13 cellular contexts compared by ENCODE assay signal in genomic region chr3:15347104-15347736, GRCh38. TPM values are rescaled to one million over a fixed set of nuclear protein-coding genes. Genes with fewer than 3 reads are reported as not detected.
DNase-seq lines count a peak whose midpoint lies in the region; ATAC-seq and TF ChIP-seq lines count a peak whose summit lies in the region.
"Had no signal": no experiment of that assay in that cellular context is flagged by ENCODE, and none has a peak within 500 bp of the region (broad histone marks: within the 10 kb centered on the region; RNA-seq: fewer than 3 reads in every experiment).

No MANE protein-coding gene starts in this region.

- ATAC-seq in CD8-positive, alpha-beta T cell = peak; percentile 29
- ATAC-seq in HCT116 (peak; percentile 32; the same call in 1 of the 2 replicates), activated B cell treated with CpG ODN at 0.5 μM for 24 hours (ENCODE audit: low read depth) (no peak), naive B cell (ENCODE audit: low read depth in 2 of 2) (no peak)

- no peaks in the 10 kb centered on the region for H3K36me3 ChIP-seq in CD8-positive, alpha-beta T cell (ENCODE audit: insufficient read depth, low read length)
- H3K36me3 ChIP-seq in HCT116 (ENCODE audit: control insufficient read depth in 1 of 2, insufficient read depth in 2 of 2, low read length in 2 of 2) = no peaks in the 10 kb centered on the region
- H3K36me3 ChIP-seq: stomach had no signal

- no peak overlapping the region for H3K4me3 ChIP-seq in CD8-positive, alpha-beta T cell (ENCODE audit: low read depth, low read length)
- H3K4me3 ChIP-seq in HCT116 (replicated peaks in 1 of 2; ENCODE audit: low read depth in 1 of 2, low read length in 2 of 2) = no peak overlapping the region
- H3K4me3 ChIP-seq: stomach had no signal

- no peak for TF ChIP-seq CTCF in CD8-positive, alpha-beta T cell (IDR thresholded peaks at IDR 0.05)
- TF ChIP-seq CTCF in HCT116 (IDR thresholded peaks at IDR 0.05 in 2 of 3, conservative IDR thresholded peaks at IDR 0.05 in 1 of 3; ENCODE audit: borderline replicate concordance in 1 of 3, insufficient read depth in 1 of 3, low read depth in 2 of 3, low read length in 2 of 3) (no peak), activated B cell treated with CpG ODN at 0.5 μM for 24 hours (IDR thresholded peaks at IDR 0.05) (no peak)

- no peak for TF ChIP-seq POLR2A in HCT116 (IDR thresholded peaks at IDR 0.05; ENCODE audit: borderline replicate concordance, extremely low read depth, insufficient read depth, insufficient read length)

- H3K79me2 ChIP-seq in HCT116 (ENCODE audit: insufficient read depth, low read length) = no peaks in the 10 kb centered on the region

- POLR2A ChIA-PET in CD8-positive, alpha-beta T cell (lab: Charles Lee) = no interaction called here
- POLR2A ChIA-PET in HCT116 (lab: Charles Lee) (no interaction called here), activated B cell treated with CpG ODN at 0.5 μM for 24 hours (lab: Charles Lee) (interaction anchor here (1.0 to 2.2 kb wide), 7 partner anchors 11 to 76 kb away, joined by 3 to 17 read pairs (median 4); partner anchors contain the start of gene SH3BP5)

- TF ChIP-seq RAD21 in HCT116 (IDR thresholded peaks at IDR 0.05; ENCODE audit: low read depth) = no peak

- RAD21 ChIA-PET in HCT116 (lab: Charles Lee; ENCODE audit: low non-redundant PET in 1 of 2, low total read pairs in 2 of 2, uncharacterized antibody in 2 of 2, unreplicated experiment in 2 of 2) = no interaction called here

- intact Hi-C loops in CD8-positive, alpha-beta T cell (cut with DNase I, micrococcal nuclease) = no loop called here
- intact Hi-C loops in HCT116 (cut with micrococcal nuclease) = no loop called here
- intact Hi-C loops in activated B cell treated with CpG ODN at 0.5 μM for 24 hours (cut with micrococcal nuclease) = no loop called here

- peaks cover 35% of the 10 kb centered on the region for H3K4me1 Mint-ChIP-seq in CD8-positive, alpha-beta T cell (ENCODE audit: low read depth)
- peaks cover 73% of the 10 kb centered on the region for H3K4me1 Mint-ChIP-seq in activated B cell treated with CpG ODN at 0.5 μM for 24 hours
- peaks cover 60 to 78% (median 71%) of the 10 kb centered on the region in 3 donors for H3K4me1 Mint-ChIP-seq in naive B cell

- no peaks in the 10 kb centered on the region for H3K36me3 Mint-ChIP-seq in CD8-positive, alpha-beta T cell
- H3K36me3 Mint-ChIP-seq in activated B cell treated with CpG ODN at 0.5 μM for 24 hours (ENCODE audit: low read depth) (peaks cover 1% of the 10 kb centered on the region), naive B cell (peaks cover 0 to 17% of the 10 kb centered on the region in 2 donors)

- H3K9ac ChIP-seq in HCT116 (ENCODE audit: low read length) = no peak overlapping the region

- no peaks in the 10 kb centered on the region for H3K27me3 ChIP-seq in CD8-positive, alpha-beta T cell (ENCODE audit: insufficient read depth, low read length)
- H3K27me3 ChIP-seq in HCT116 (ENCODE audit: insufficient read depth, low read length) = no peaks in the 10 kb centered on the region
- H3K27me3 ChIP-seq: stomach had no signal

- no peaks in the 10 kb centered on the region for H4K20me1 ChIP-seq in HCT116 (ENCODE audit: insufficient read depth)

- peak overlapping the region; percentile 73 for H3K27ac Mint-ChIP-seq in CD8-positive, alpha-beta T cell
- H3K27ac Mint-ChIP-seq in activated B cell treated with CpG ODN at 0.5 μM for 24 hours (peak overlapping the region; percentile 98), naive B cell (peak overlapping the region; percentile 66 to 99 (median 98))

- no peaks in the 10 kb centered on the region for H3K9me2 ChIP-seq in HCT116 (ENCODE audit: insufficient read depth)

- H3K4me1 ChIP-seq in CD8-positive, alpha-beta T cell (ENCODE audit: insufficient read depth, low read length) = peaks cover 34% of the 10 kb centered on the region
- peaks cover 0 to 10% of the 10 kb centered on the region in 2 experiments; a peak in 3 of 4 replicates for H3K4me1 ChIP-seq in HCT116 (ENCODE audit: control insufficient read depth in 1 of 2, insufficient read depth in 2 of 2, low read length in 2 of 2)
- H3K4me1 ChIP-seq: stomach had no signal

- no peak overlapping the region for H3K27ac ChIP-seq in CD8-positive, alpha-beta T cell (ENCODE audit: low read depth, low read length)
- H3K27ac ChIP-seq in HCT116 (ENCODE audit: low read depth, low read length) = no peak overlapping the region
- H3K27ac ChIP-seq: stomach had no signal

- H3K4me2 ChIP-seq in HCT116 (ENCODE audit: low read length) = peak overlapping the region; percentile 8; the same call in 1 of the 2 replicates

- peaks cover 4% of the 10 kb centered on the region for H3K9me3 Mint-ChIP-seq in CD8-positive, alpha-beta T cell
- H3K9me3 Mint-ChIP-seq in activated B cell treated with CpG ODN at 0.5 μM for 24 hours = peaks cover 12% of the 10 kb centered on the region
- peaks cover 0 to 29% (median 14%) of the 10 kb centered on the region in 7 donors for H3K9me3 Mint-ChIP-seq in naive B cell

- H3K4me3 Mint-ChIP-seq in CD8-positive, alpha-beta T cell = peak overlapping the region; percentile 69
- peak overlapping the region; percentile 11 for H3K4me3 Mint-ChIP-seq in activated B cell treated with CpG ODN at 0.5 μM for 24 hours
- H3K4me3 Mint-ChIP-seq in naive B cell = peak overlapping the region in 7 of 8 donors; percentile 34 to 83 (median 53)

- H3K9me3 ChIP-seq in CD8-positive, alpha-beta T cell (ENCODE audit: low read length) = peaks cover 6% of the 10 kb centered on the region
- H3K9me3 ChIP-seq in HCT116 (ENCODE audit: control insufficient read depth in 1 of 2, insufficient read depth in 1 of 2, low read depth in 1 of 2, low read length in 2 of 2) = no peaks in the 10 kb centered on the region

- no peak overlapping the region for H2AFZ ChIP-seq in HCT116 (ENCODE audit: low read depth, low read length, poor library complexity, severe bottlenecking)

- no TSS peak for BruUV-seq in HCT116 (replicated peaks; lab: Mats Ljungman, UMichigan)

- CTCF ChIA-PET in CD8-positive, alpha-beta T cell (lab: Charles Lee) = interaction anchor here (0.7 to 2.5 kb wide), 3 partner anchors 26 to 80 kb away, joined by 3 to 18 read pairs (median 5); no protein-coding TSS in a partner anchor
- CTCF ChIA-PET in HCT116 (lab: Charles Lee) (interaction anchor here (1.0 kb wide), 1 partner anchor 15 kb away, joined by 3 read pairs; no protein-coding TSS in a partner anchor), activated B cell treated with CpG ODN at 0.5 μM for 24 hours (lab: Charles Lee) (interaction anchor here (1.0 to 1.8 kb wide), 5 partner anchors 10 to 58 kb away, joined by 3 to 6 read pairs (median 4); no protein-coding TSS in a partner anchor)

- H3K27me3 Mint-ChIP-seq in CD8-positive, alpha-beta T cell (ENCODE audit: low read depth) = no peaks in the 10 kb centered on the region
- H3K27me3 Mint-ChIP-seq in activated B cell treated with CpG ODN at 0.5 μM for 24 hours (no peaks in the 10 kb centered on the region), naive B cell (no peaks in the 10 kb centered on the region)

- DNase-seq in CD8-positive, alpha-beta T cell = no peak
- no peak for DNase-seq in HCT116 (ENCODE audit: low read depth, low spot score)
- no peak for DNase-seq in activated B cell treated with CpG ODN at 0.5 μM for 24 hours
- DNase-seq in naive B cell = no peak
- no peak for DNase-seq in NCI-H128 (lab: John Stamatoyannopoulos, UW; ENCODE audit: unreplicated experiment)
- no peak for DNase-seq in foreskin melanocyte
- no peak for DNase-seq in HT-29 (ENCODE audit: low spot score)
- DNase-seq: activated CD4-positive, alpha-beta T cell treated with anti-CD3 and anti-CD28 coated beads, Interleukin-2, amount 50 U/mL, for 1 hour; activated naive CD4-positive, alpha-beta T cell treated with anti-CD3 and anti-CD28 coated beads, Interleukin-2, amount 50 U/mL, for 16 hours; effector CD4-positive, alpha-beta T cell; NCI-H1930; NCI-H526; stomach had no signal

TF ChIP-seq in HCT116, 20 proteins besides CTCF, POLR2A, EP300 and RAD21 (continues in another document):
- no peak for TF ChIP-seq MAX (IDR thresholded peaks at IDR 0.05)
- TF ChIP-seq ZBTB33 (IDR thresholded peaks at IDR 0.05; ENCODE audit: extremely low read depth, insufficient replicate concordance, low read length) = no peak
- TF ChIP-seq FOSL1 (IDR thresholded peaks at IDR 0.05; ENCODE audit: low read depth) = no peak
- no peak for TF ChIP-seq TCF7L2 (IDR thresholded peaks at IDR 0.05; ENCODE audit: borderline replicate concordance, extremely low read depth, insufficient read depth, insufficient read length)
- TF ChIP-seq SIN3A (IDR thresholded peaks at IDR 0.05; ENCODE audit: low read depth) = no peak
- no peak for TF ChIP-seq ZFX (IDR thresholded peaks at IDR 0.05)
- no peak for TF ChIP-seq YY1 (IDR thresholded peaks at IDR 0.05; ENCODE audit: extremely low read depth, insufficient replicate concordance, low read depth, low read length)
- TF ChIP-seq CEBPB (IDR thresholded peaks at IDR 0.05; ENCODE audit: low read depth) = no peak
- TF ChIP-seq CBX3 (IDR thresholded peaks at IDR 0.05; ENCODE audit: low read depth) = no peak
- TF ChIP-seq SP1 (IDR thresholded peaks at IDR 0.05; ENCODE audit: low read depth) = no peak
- TF ChIP-seq JUND (IDR thresholded peaks at IDR 0.05) = no peak
- no peak for TF ChIP-seq ZNF274 (IDR thresholded peaks at IDR 0.05; ENCODE audit: low read depth, low read length)

RNA-seq across cellular contexts. Expression of gene SH3BP5, which starts 14.8 kb away (rescaled TPM):
- 1 to 10 TPM; 4.4 to 5.9 TPM for total RNA-seq in CD8-positive, alpha-beta T cell
- 13.9 TPM for total RNA-seq in HCT116 (2021; ENCODE audit: unreplicated experiment)
- polyA plus RNA-seq in HCT116 (2012) = 13.6 and 16.3 TPM in 2 replicates
- total RNA-seq in activated B cell treated with CpG ODN at 0.5 μM for 24 hours = 60.5 and 66.0 TPM in 2 replicates
- polyA plus RNA-seq in naive B cell (ENCODE audit: low read depth in 6 of 6) = 100 to 1,000 TPM in 5 of 6 donors, 10 to 100 TPM in 1; 71.3 to 177 (median 131) TPM
- 0.99 and 1.5 TPM in 2 replicates for total RNA-seq in HT-29 (2014; rRNA removed; shearing (Covaris generic))

Comparison
In these comparisons a context has a peak if more than half of its experiments do, and no peak if none do; other contexts are left out.
1. ATAC-seq: peak in CD8-positive, alpha-beta T cell (single experiment) and HCT116 (single experiment); none in activated B cell treated with CpG ODN at 0.5 μM for 24 hours (single experiment) and naive B cell (0 of 2).
2. H3K4me3 Mint-ChIP-seq: peak in every context shown above with its lines; median percentile 69 in CD8-positive, alpha-beta T cell; 53 in naive B cell; 11 in activated B cell treated with CpG ODN at 0.5 μM for 24 hours.
3. Peak in every context shown above with its lines, with median percentiles within 50 percentile points of each other: H3K27ac Mint-ChIP-seq.